20 cellular contexts compared by ENCODE assay signal in genomic region chr1:94672934-94673333, GRCh38.
DNase-seq lines count a peak whose midpoint lies in the region; ATAC-seq, FAIRE-seq and TF ChIP-seq lines count a peak whose summit lies in the region.
"Had no signal": no experiment of that assay in that cellular context is flagged by ENCODE, and none has a peak within 500 bp of the region (broad histone marks: within the 10 kb centered on the region; RNA-seq: fewer than 3 reads in every experiment).

No MANE protein-coding gene starts in this region.

- H3K14ac ChIP-seq in IMR-90 (replicated peaks; ENCODE audit: low read depth, low read length) (peak overlapping the region; percentile 92), H1 (ENCODE audit: insufficient read length) (no peak overlapping the region)

- TF ChIP-seq RAD21 in IMR-90 (IDR thresholded peaks at IDR 0.05; ENCODE audit: low read length) (peak; percentile 15; the same call in 1 of the 2 replicates), H1 (IDR thresholded peaks at IDR 0.05 in 1 of 2, conservative IDR thresholded peaks at IDR 0.05 in 1 of 2; ENCODE audit: low read depth in 2 of 2, low read length in 2 of 2) (no peak)

- H3K27me3 ChIP-seq in IMR-90 (ENCODE audit: control insufficient read depth, insufficient read depth, low read length) (no peaks in the 10 kb centered on the region), H1 (replicated peaks in 1 of 4; ENCODE audit: control insufficient read depth in 3 of 4, extremely low read depth in 1 of 4, insufficient read depth in 3 of 4, low read length in 3 of 4) (peaks cover 0 to 1% (median 0%) of the 10 kb centered on the region in 4 experiments; a peak in 1 of 7 replicates)
- no peaks in the 10 kb centered on the region for H3K27me3 ChIP-seq in effector memory CD4-positive, alpha-beta T cell (replicated peaks; ENCODE audit: control insufficient read depth, insufficient read depth, low read length, poor library complexity, severe bottlenecking)
- H3K27me3 ChIP-seq: body of pancreas had no signal

- H3K56ac ChIP-seq in IMR-90 (ENCODE audit: extremely low read depth, insufficient read depth, low read length) (no peak overlapping the region), H1 (replicated peaks; ENCODE audit: insufficient read length, low read depth, low read length) (no peak overlapping the region)

- no peaks in the 10 kb centered on the region for H3K36me3 ChIP-seq in IMR-90 (ENCODE audit: control insufficient read depth, insufficient read depth, low read length)
- H3K36me3 ChIP-seq in H1 (ENCODE audit: control insufficient read depth in 2 of 4, insufficient read depth in 4 of 4, low read length in 3 of 4): no peaks in the 10 kb centered on the region
- no peaks in the 10 kb centered on the region for H3K36me3 ChIP-seq in effector memory CD4-positive, alpha-beta T cell (ENCODE audit: control insufficient read depth, insufficient read depth, low read length)

- in situ Hi-C loops in IMR-90 (cut with MboI; ENCODE audit: low sequenced_read_pairs): no loop called here

- no peak overlapping the region for H2AK9ac ChIP-seq in IMR-90 (replicated peaks; ENCODE audit: low read depth, low read length, poor library complexity)

- peak overlapping the region; percentile 10; the same call in 1 of the 2 replicates for H2BK12ac ChIP-seq in H1 (ENCODE audit: low read depth, low read length)

- H3K9ac ChIP-seq in IMR-90 (ENCODE audit: low read depth, low read length) (no peak overlapping the region), H1 (replicated peaks in 1 of 4; ENCODE audit: extremely low read depth in 1 of 4, low read depth in 3 of 4, low read length in 3 of 4) (no peak overlapping the region)

- TF ChIP-seq CTCF in IMR-90 (conservative IDR thresholded peaks at IDR 0.05; ENCODE audit: low read depth, low read length) (no peak), H1 (IDR thresholded peaks at IDR 0.05; ENCODE audit: control extremely low read depth in 1 of 3, insufficient read depth in 1 of 3, low read depth in 1 of 3, low read length in 3 of 3) (no peak)

- BruUV-seq in IMR-90 (replicated peaks; lab: Mats Ljungman, UMichigan): no TSS peak

- peak overlapping the region; percentile 58 for H4K91ac ChIP-seq in IMR-90 (ENCODE audit: insufficient read depth, low read depth, low read length)
- no peak overlapping the region for H4K91ac ChIP-seq in H1 (replicated peaks; ENCODE audit: insufficient read length, low read length)

- H3K4me1 ChIP-seq in IMR-90 (ENCODE audit: control insufficient read depth, insufficient read depth, low read length) (peaks cover 22% of the 10 kb centered on the region), H1 (replicated peaks in 1 of 4; ENCODE audit: control insufficient read depth in 3 of 4, insufficient read depth in 4 of 4, low read length in 3 of 4) (peaks cover 0 to 9% (median 4%) of the 10 kb centered on the region in 4 experiments; a peak in 3 of 7 replicates)
- no peaks in the 10 kb centered on the region for H3K4me1 ChIP-seq in effector memory CD4-positive, alpha-beta T cell (ENCODE audit: control insufficient read depth, insufficient read depth, low read length, poor library complexity, severe bottlenecking)

- intact Hi-C loops in IMR-90 (cut with micrococcal nuclease): no loop called here

- H3K9me3 ChIP-seq in IMR-90 (ENCODE audit: control insufficient read depth, insufficient read depth, low read length) (no peaks in the 10 kb centered on the region), H1 (ENCODE audit: insufficient read depth in 2 of 2, low read depth in 1 of 2, low read length in 1 of 2) (no peaks in the 10 kb centered on the region)
- H3K9me3 ChIP-seq in effector memory CD4-positive, alpha-beta T cell (ENCODE audit: control insufficient read depth, low read length): no peaks in the 10 kb centered on the region
- H3K9me3 ChIP-seq: body of pancreas had no signal

- H2BK20ac ChIP-seq in IMR-90 (ENCODE audit: low read depth, low read length) (peak overlapping the region; percentile 95), H1 (ENCODE audit: low read length) (no peak overlapping the region)

- 0 out of 3 replicates have a peak overlapping the region, but pooled peaks have one; percentile 11 for H2BK15ac ChIP-seq in IMR-90 (ENCODE audit: low read depth, low read length)
- H2BK15ac ChIP-seq in H1 (ENCODE audit: low read length): no peak overlapping the region

- FAIRE-seq in H1 (lab: Jason Lieb, UNC): no peak
- FAIRE-seq: D721Med, keratinocyte had no signal

- POLR2A ChIA-PET in IMR-90 (lab: Charles Lee; ENCODE audit: unreplicated experiment) (interaction anchor here (1.1 kb wide), 1 partner anchor 128 kb away, joined by 3 read pairs; no protein-coding TSS in a partner anchor), H1 (lab: Charles Lee; ENCODE audit: partially characterized antibody) (no interaction called here)

- H2BK120ac ChIP-seq in IMR-90 (ENCODE audit: low read depth, low read length) (peak overlapping the region; percentile 99), H1 (replicated peaks; ENCODE audit: low read depth, low read length) (no peak overlapping the region)

- CTCF ChIA-PET in IMR-90 (lab: Yijun Ruan, JAX): no interaction called here
- CTCF ChIA-PET in H1 (lab: Charles Lee; ENCODE audit: partially characterized antibody): interaction anchor here (1.7 kb wide), 1 partner anchor 108 kb away, joined by 4 read pairs; no protein-coding TSS in a partner anchor

- H2BK5ac ChIP-seq in IMR-90 (ENCODE audit: low read depth, low read length, poor library complexity, severe bottlenecking) (peak overlapping the region; percentile 99), H1 (ENCODE audit: low read depth, low read length) (no peak overlapping the region)

- H3K27ac ChIP-seq in IMR-90 (ENCODE audit: insufficient read depth, low read length) (peak overlapping the region; percentile 35; the same call in 1 of the 2 replicates), H1 (ENCODE audit: low read depth, low read length) (no peak overlapping the region)
- H3K27ac ChIP-seq in effector memory CD4-positive, alpha-beta T cell (ENCODE audit: insufficient read depth, low read length, poor library complexity, severe bottlenecking): no peak overlapping the region
- H3K27ac ChIP-seq: body of pancreas had no signal

- H2AFZ ChIP-seq in IMR-90 (replicated peaks; ENCODE audit: low read length, poor library complexity): peak overlapping the region; percentile 39
- H2AFZ ChIP-seq in H1 (ENCODE audit: low read length): no peak overlapping the region

- 0 out of 2 replicates have a peak overlapping the region, but pooled peaks have one; percentile 60 for H3K23ac ChIP-seq in IMR-90 (ENCODE audit: low read depth, low read length)
- H3K23ac ChIP-seq in H1 (ENCODE audit: insufficient read length): no peak overlapping the region

- H3K18ac ChIP-seq in IMR-90 (ENCODE audit: low read depth, low read length): peak overlapping the region; percentile 42; the same call in 1 of the 2 replicates
- H3K18ac ChIP-seq in H1 (ENCODE audit: extremely low read depth, low read length): no peak overlapping the region

- H3K23me2 ChIP-seq in H1 (ENCODE audit: low read depth, low read length): no peaks in the 10 kb centered on the region; the same call in 1 of the 2 replicates

- H3K4ac ChIP-seq in IMR-90 (ENCODE audit: low read depth, low read length) (peak overlapping the region; percentile 93), H1 (replicated peaks; ENCODE audit: insufficient read length, low read depth, low read length) (no peak overlapping the region)

- H4K20me1 ChIP-seq in IMR-90 (ENCODE audit: insufficient read depth, low read length) (no peaks in the 10 kb centered on the region), H1 (replicated peaks in 1 of 2; ENCODE audit: control insufficient read depth in 1 of 2, insufficient read depth in 2 of 2, low read length in 2 of 2) (no peaks in the 10 kb centered on the region)

- H4K8ac ChIP-seq in IMR-90 (ENCODE audit: low read depth in 2 of 2, low read length in 2 of 2) (peak overlapping the region; percentile 72 to 80; a peak in 2 of 4 replicates), H1 (ENCODE audit: extremely low read depth, insufficient read depth, low read length) (no peak overlapping the region)

- no peak for TF ChIP-seq EP300 in H1 (IDR thresholded peaks at IDR 0.05; ENCODE audit: borderline replicate concordance in 1 of 2, low read depth in 2 of 2, low read length in 2 of 2)

- dilution Hi-C loops in IMR-90 (cut with HindIII; ENCODE audit: low sequenced_read_pairs, unreplicated experiment): no loop called here

- peak overlapping the region; percentile 13; the same call in 1 of the 2 replicates for H4K5ac ChIP-seq in IMR-90 (ENCODE audit: low read depth, low read length)
- no peak overlapping the region for H4K5ac ChIP-seq in H1 (ENCODE audit: insufficient read length, low read depth, low read length)

- H3K79me1 ChIP-seq in IMR-90 (ENCODE audit: low read depth in 1 of 2, low read length in 2 of 2) (peaks cover 0 to 20% of the 10 kb centered on the region in 2 experiments; a peak in 1 of 4 replicates), H1 (ENCODE audit: low read depth, low read length) (no peaks in the 10 kb centered on the region)

- H3K4me3 ChIP-seq in IMR-90 (ENCODE audit: insufficient read depth, low read depth, low read length) (no peak overlapping the region), H1 (ENCODE audit: extremely low read depth in 1 of 4, insufficient read depth in 2 of 4, low read depth in 3 of 4, low read length in 4 of 4) (no peak overlapping the region)
- H3K4me3 ChIP-seq in effector memory CD4-positive, alpha-beta T cell (ENCODE audit: insufficient read depth, low read depth, low read length, poor library complexity, severe bottlenecking): no peak overlapping the region
- H3K4me3 ChIP-seq: body of pancreas had no signal

- H2AK5ac ChIP-seq in IMR-90 (ENCODE audit: low read depth, low read length) (peak overlapping the region; percentile 38; the same call in 1 of the 2 replicates), H1 (ENCODE audit: low read depth, low read length) (no peak overlapping the region)

- peak; percentile 54 for DNase-seq in ELF-1 (ENCODE audit: low read depth, low spot score)
- DNase-seq in IMR-90: peak; percentile 99
- no peak for DNase-seq in H1 (ENCODE audit: low read depth in 1 of 2, low spot score in 2 of 2)
- peak; percentile 83 for DNase-seq in non-pigmented ciliary epithelial cell (ENCODE audit: low read depth)
- DNase-seq in NCI-H1417 treated with DMSO at 0.1 percent for 48 hours (lab: John Stamatoyannopoulos, UW): no peak
- no peak for DNase-seq in effector memory CD4-positive, alpha-beta T cell
- DNase-seq: activated CD4-positive, alpha-beta memory T cell treated with anti-CD3 and anti-CD28 coated beads, Interleukin-2, amount 10 ng/mL, durations not matched to agents 7 days and 5 days; activated naive CD8-positive, alpha-beta T cell treated with anti-CD3 and anti-CD28 coated beads for 36 hours; body of pancreas; CD4-positive, CD25-positive, alpha-beta regulatory T cell; effector CD4-positive, alpha-beta T cell; KG1; natural killer cell; NCI-H146; stimulated activated CD4-positive, alpha-beta T cell treated with anti-CD3 and anti-CD28 coated beads, Interleukin-12 subunit alpha, Interleukin-12 subunit beta, amount 100 ng/mL, for 4 hours; stimulated activated CD4-positive, alpha-beta T cell treated with anti-CD3 and anti-CD28 coated beads, Interleukin-4, amount 100 ng/mL, for 4 hours; T-cell had no signal

- no peaks in the 10 kb centered on the region for H3K79me2 ChIP-seq in H1 (ENCODE audit: control insufficient read depth in 1 of 2, insufficient read depth in 2 of 2, low read length in 2 of 2)

- H3K4me2 ChIP-seq in IMR-90 (ENCODE audit: low read depth, low read length) (no peak overlapping the region), H1 (ENCODE audit: insufficient read depth in 1 of 2, low read depth in 2 of 2, low read length in 2 of 2) (no peak overlapping the region)

- 17% methylated on average over 2 of the region's 6 CpGs; no CpG with 5 or more reads in 1 of the 2 experiments for WGBS in IMR-90 (ENCODE audit: extremely low coverage in 2 of 2, insufficient read length in 1 of 2), 2 experiments
- 93% methylated on average over 6 of the region's 6 CpGs; no CpG with 5 or more reads in 1 of the 2 experiments for WGBS in H1 (ENCODE audit: extremely low coverage in 1 of 2, insufficient coverage in 1 of 2, insufficient read length in 1 of 2, insufficient replicate concordance in 2 of 2, low coverage in 1 of 2, low lambda C conversion rate in 2 of 2, missing lambda C conversion rate in 1 of 2), 2 experiments

- ATAC-seq in IMR-90 (ENCODE audit: low read depth) (peak; percentile 79), GM21737 (IDR thresholded peaks at IDR 0.05; ENCODE audit: unreplicated experiment) (no peak)
- ATAC-seq: body of pancreas, natural killer cell, T-cell had no signal

- H3K9me1 ChIP-seq in IMR-90 (ENCODE audit: insufficient read depth, low read length): peaks cover 17% of the 10 kb centered on the region

- TF ChIP-seq POLR2A in IMR-90 (IDR thresholded peaks at IDR 0.05; ENCODE audit: low read depth, low read length): no peak
- no peak for TF ChIP-seq POLR2A in H1 (IDR thresholded peaks at IDR 0.05; ENCODE audit: control extremely low read depth in 1 of 2, low read depth in 2 of 2, low read length in 2 of 2)

Comparison
In these comparisons a context has a peak if more than half of its experiments do, and no peak if none do; other contexts are left out.
1. DNase-seq: peak in ELF-1 (single experiment), IMR-90 (single experiment) and non-pigmented ciliary epithelial cell (single experiment); none in H1 (0 of 2), NCI-H1417 treated with DMSO at 0.1 percent for 48 hours (single experiment) and effector memory CD4-positive, alpha-beta T cell (0 of 3).